Comparison of ENCODE assay signal across 23 cellular contexts in the genomic region with DNA sequence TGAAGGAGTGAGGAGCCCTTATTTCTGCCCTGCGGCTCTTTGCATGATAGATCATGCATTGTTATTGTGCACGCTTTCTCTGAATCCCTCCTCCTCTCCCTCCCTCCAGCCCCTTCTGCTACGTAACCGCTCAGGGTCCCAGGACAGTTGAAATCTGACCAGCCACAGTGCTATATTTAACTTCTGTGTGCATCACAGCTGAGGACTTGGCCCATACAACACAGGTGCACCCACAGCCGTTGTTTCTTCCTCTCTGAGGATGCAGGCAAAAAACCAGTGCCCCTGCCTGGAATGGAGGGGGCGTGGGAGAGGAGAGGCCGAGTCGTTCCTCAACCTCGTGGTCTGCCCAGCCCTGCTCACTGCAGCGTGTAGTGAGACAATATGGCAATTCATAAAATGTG.
DNase-seq lines count a peak whose midpoint lies in the region; ATAC-seq, FAIRE-seq and TF ChIP-seq lines count a peak whose summit lies in the region.
"Had no signal": no experiment of that assay in that cellular context is flagged by ENCODE, and none has a peak within 500 bp of the region (broad histone marks: within the 10 kb centered on the region; RNA-seq: fewer than 3 reads in every experiment).

No MANE protein-coding gene starts in this region.

- peaks cover 0 to 3% (median 0%) of the 10 kb centered on the region in 4 donors for H3K4me1 ChIP-seq in Peyer's patch
- H3K4me1 ChIP-seq: body of pancreas, HAP-1, left lung had no signal

- H3K4me1 Mint-ChIP-seq in nephron: peaks cover 30% of the 10 kb centered on the region

- TF ChIP-seq CTCF in Peyer's patch (IDR thresholded peaks at IDR 0.05) (no peak), nephron (IDR thresholded peaks at IDR 0.05; ENCODE audit: unreplicated experiment in 3 of 3) (no peak)

- H3K27ac Mint-ChIP-seq in nephron: peak overlapping the region in 2 of 3 experiments; percentile 28 to 57
- H3K27ac Mint-ChIP-seq: activated naive CD4-positive, alpha-beta T cell treated with anti-CD3 and anti-CD28 coated beads, Interleukin-2, amount 50 U/mL, for 72 hours; activated T-cell treated with anti-CD3 and anti-CD28 coated beads, Interleukin-2, amount 50 U/mL, for 24 hours; CD8-positive, alpha-beta T cell had no signal

- H3K36me3 ChIP-seq in Peyer's patch: no peaks in the 10 kb centered on the region
- H3K36me3 ChIP-seq: HAP-1, left lung had no signal

- H3K4me3 Mint-ChIP-seq in nephron: no peak overlapping the region
- H3K4me3 Mint-ChIP-seq: activated T-cell treated with anti-CD3 and anti-CD28 coated beads, Interleukin-2, amount 50 U/mL, for 24 hours; CD8-positive, alpha-beta T cell had no signal

- POLR2A ChIA-PET in HEK293T (lab: Yijun Ruan, JAX): no interaction called here

- ATAC-seq in HG02981 (IDR thresholded peaks at IDR 0.05; ENCODE audit: unreplicated experiment): peak; percentile 50
- ATAC-seq in GM21515 (IDR thresholded peaks at IDR 0.05; ENCODE audit: unreplicated experiment): no peak
- no peak for ATAC-seq in HG03565 (IDR thresholded peaks at IDR 0.05; ENCODE audit: unreplicated experiment)
- ATAC-seq in HG03095 (IDR thresholded peaks at IDR 0.05; ENCODE audit: unreplicated experiment): no peak
- ATAC-seq: activated naive CD4-positive, alpha-beta T cell treated with anti-CD3 and anti-CD28 coated beads, Interleukin-2, amount 50 U/mL, for 72 hours; body of pancreas; CD8-positive, alpha-beta T cell; K562; left lung had no signal

- CTCF ChIA-PET in HEK293T (lab: Yijun Ruan, JAX): no interaction called here

- H3K9me3 Mint-ChIP-seq in nephron: peaks cover 16% of the 10 kb centered on the region

- no peak for TF ChIP-seq POLR2A in GM12891 (IDR thresholded peaks at IDR 0.05; ENCODE audit: low read depth, low read length)
- no peak for TF ChIP-seq POLR2A in Peyer's patch (IDR thresholded peaks at IDR 0.05)

- peaks cover 10% of the 10 kb centered on the region for H3K27me3 Mint-ChIP-seq in nephron (ENCODE audit: low read depth)

- FAIRE-seq in GM12891 (lab: Jason Lieb, UNC): peak; percentile 64
- FAIRE-seq: endothelial cell of umbilical vein, K562 had no signal

- peaks cover 3% of the 10 kb centered on the region for H3K36me3 Mint-ChIP-seq in nephron (ENCODE audit: low read depth)
- H3K36me3 Mint-ChIP-seq: activated naive CD4-positive, alpha-beta T cell treated with anti-CD3 and anti-CD28 coated beads, Interleukin-2, amount 50 U/mL, for 72 hours; CD8-positive, alpha-beta T cell had no signal

- no peaks in the 10 kb centered on the region for H3K9me3 ChIP-seq in Peyer's patch
- H3K9me3 ChIP-seq: body of pancreas, HAP-1, left lung had no signal

- no peak overlapping the region for H3K27ac ChIP-seq in Peyer's patch
- H3K27ac ChIP-seq: body of pancreas, left lung had no signal

- no peak overlapping the region for H3K4me3 ChIP-seq in Peyer's patch
- H3K4me3 ChIP-seq: body of pancreas, HAP-1, K562, left lung had no signal

- no peaks in the 10 kb centered on the region for H3K27me3 ChIP-seq in Peyer's patch
- H3K27me3 ChIP-seq: body of pancreas, left lung had no signal

- no peak for DNase-seq in GM12891 (ENCODE audit: insufficient read length, low spot score)
- peak in 2 of 3 donors; percentile 58 to 63 for DNase-seq in Peyer's patch
- no peak for DNase-seq in HEK293T (ENCODE audit: extremely low spot score)
- DNase-seq: activated CD4-positive, alpha-beta T cell treated with anti-CD3 and anti-CD28 coated beads, Interleukin-2, amount 50 U/mL, for 4 hours; activated T-cell treated with anti-CD3 and anti-CD28 coated beads, Interleukin-2, amount 50 U/mL, for 24 hours; body of pancreas; CD8-positive, alpha-beta T cell; cortex of kidney; foreskin fibroblast; left lung; NCI-H1092 treated with DMSO at 0.1 percent for 48 hours; NCI-H2081 treated with DMSO at 0.1 percent for 48 hours; NCI-H748 treated with DMSO at 0.1 percent for 48 hours; stimulated activated CD4-positive, alpha-beta T cell treated with anti-CD3 and anti-CD28 coated beads, Interleukin-4, amount 100 ng/mL, for 24 hours had no signal

TF ChIP-seq in GM12891, 5 proteins besides CTCF, POLR2A, EP300 and RAD21:
- TF ChIP-seq TAF1 (IDR thresholded peaks at IDR 0.05; ENCODE audit: low read depth, low read length) (no peak), PAX5 (IDR thresholded peaks at IDR 0.05; ENCODE audit: insufficient read depth, low read length, severe bottlenecking) (no peak), POLR2AphosphoS5 (IDR thresholded peaks at IDR 0.05; ENCODE audit: low read depth, low read length) (no peak), POU2F2 (IDR thresholded peaks at IDR 0.05; ENCODE audit: low read depth, low read length) (no peak), SPI1 (IDR thresholded peaks at IDR 0.05; ENCODE audit: low read depth, low read length) (no peak)
TF ChIP-seq in GM12891: peak in this region for 0.

TF ChIP-seq in HEK293T, 16 proteins besides CTCF, POLR2A, EP300 and RAD21:
- TF ChIP-seq ELF4 (IDR thresholded peaks at IDR 0.05) (no peak), NFRKB (IDR thresholded peaks at IDR 0.05) (no peak), LEF1 (IDR thresholded peaks at IDR 0.05; ENCODE audit: borderline replicate concordance) (no peak), SP1 (IDR thresholded peaks at IDR 0.05) (no peak), BHLHE40 (IDR thresholded peaks at IDR 0.05; ENCODE audit: borderline replicate concordance) (no peak), ARNT (IDR thresholded peaks at IDR 0.05) (no peak), PKNOX1 (IDR thresholded peaks at IDR 0.05) (no peak), FOXM1 (IDR thresholded peaks at IDR 0.05; ENCODE audit: borderline replicate concordance) (no peak), FOXK2 (IDR thresholded peaks at IDR 0.05) (no peak), CTBP1 (IDR thresholded peaks at IDR 0.05; ENCODE audit: borderline replicate concordance) (no peak), FOXA1 (IDR thresholded peaks at IDR 0.05) (no peak), ZNF384 (IDR thresholded peaks at IDR 0.05) (no peak), TARDBP (IDR thresholded peaks at IDR 0.05) (no peak)
TF ChIP-seq in HEK293T: peak in this region for 0.

Comparison
In these comparisons a context has a peak if more than half of its experiments do, and no peak if none do; other contexts are left out.
1. DNase-seq: peak in Peyer's patch (2 of 3); none in GM12891 (single experiment) and HEK293T (single experiment).